Comparison of ENCODE assay signal across 34 cellular contexts in the genomic region with DNA sequence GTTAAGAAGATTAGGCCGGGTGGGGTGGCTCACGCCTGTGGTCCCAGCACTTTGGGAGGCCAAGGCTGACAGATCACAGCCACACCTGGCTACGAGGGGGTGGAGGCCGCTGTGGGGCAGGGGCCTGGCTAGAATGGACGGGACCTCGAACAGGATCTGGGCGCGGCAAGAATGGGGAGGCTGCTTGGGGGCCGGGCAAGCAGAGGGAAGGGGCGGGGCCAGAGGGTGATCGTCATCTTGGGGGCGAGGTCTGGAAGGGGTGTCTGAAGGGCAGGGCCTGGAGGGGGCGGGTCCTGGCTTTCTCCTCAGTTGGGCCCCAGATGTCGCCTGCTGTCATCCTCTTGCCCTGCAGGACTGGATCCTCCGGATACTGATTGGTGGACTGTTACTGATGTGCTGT. TPM values are rescaled to one million over a fixed set of nuclear protein-coding genes. Genes with fewer than 3 reads are reported as not detected.
"Had no signal": no experiment of that assay in that cellular context is flagged by ENCODE, and none has a peak within 500 bp of the region (broad histone marks: within the 10 kb centered on the region; RNA-seq: fewer than 3 reads in every experiment).

No MANE protein-coding gene starts in this region.

- H3K27ac ChIP-seq: epithelial cell of prostate, esophagus squamous epithelium, pancreas, prostate gland, thyroid gland, upper lobe of left lung had no signal

- H3K4me1 Mint-ChIP-seq: activated CD4-positive, alpha-beta memory T cell treated with anti-CD3 and anti-CD28 coated beads, Interleukin-2, amount 10 ng/mL, durations not matched to agents 7 days and 5 days; activated CD4-positive, alpha-beta T cell treated with anti-CD3 and anti-CD28 coated beads, Interleukin-2, amount 10 ng/mL, durations not matched to agents 7 days and 5 days; activated T-helper 17 cell treated with anti-CD3 and anti-CD28 coated beads, Interleukin-2, amount 50 U/mL, for 72 hours; central memory CD8-positive, alpha-beta T cell; naive thymus-derived CD4-positive, alpha-beta T cell had no signal

- H3K4me3 Mint-ChIP-seq: activated CD4-positive, alpha-beta memory T cell treated with anti-CD3 and anti-CD28 coated beads, Interleukin-2, amount 10 ng/mL, durations not matched to agents 7 days and 5 days; activated CD4-positive, alpha-beta T cell treated with anti-CD3 and anti-CD28 coated beads, Interleukin-2, amount 10 ng/mL, durations not matched to agents 7 days and 5 days; activated naive CD8-positive, alpha-beta T cell; activated T-cell treated with anti-CD3 and anti-CD28 coated beads, Interleukin-2, amount 50 U/mL, for 4 hours; activated T-helper 17 cell treated with anti-CD3 and anti-CD28 coated beads, Interleukin-2, amount 50 U/mL, for 72 hours; central memory CD8-positive, alpha-beta T cell; dendritic cell treated with granulocyte-macrophage colony-stimulating factor and Interleukin-4, amounts not matched to agents 40 ng/mL and 50 ng/mL, for 4 days; mesothelial cell of epicardium; stimulated activated naive CD8-positive, alpha-beta T cell treated with anti-CD3 and anti-CD28 coated beads, Interleukin-15, Interleukin-2, amounts not matched to agents 100 ng/mL and 50 ng/mL, for 24 hours; T-helper 1 cell treated with Interleukin-12 subunit alpha and Interleukin-12 subunit beta and Interleukin-4 antibody, amounts not matched to agents 30 μg/mL and 1 μg/mL, for 36 hours had no signal

- H3K4me1 ChIP-seq: esophagus squamous epithelium, pancreas, prostate gland, thyroid gland, upper lobe of left lung had no signal

- H3K4me3 ChIP-seq: esophagus squamous epithelium, pancreas, prostate gland, smooth muscle cell, thyroid gland, upper lobe of left lung had no signal

- H3K36me3 Mint-ChIP-seq: activated naive CD8-positive, alpha-beta T cell had no signal

- H3K9me3 Mint-ChIP-seq: activated T-helper 17 cell treated with anti-CD3 and anti-CD28 coated beads, Interleukin-2, amount 50 U/mL, for 72 hours; dendritic cell treated with granulocyte-macrophage colony-stimulating factor and Interleukin-4, amounts not matched to agents 40 ng/mL and 50 ng/mL, for 4 days had no signal

- H3K9me3 ChIP-seq: esophagus squamous epithelium, pancreas, prostate gland, thyroid gland, upper lobe of left lung had no signal

- H3K27ac Mint-ChIP-seq: activated CD4-positive, alpha-beta memory T cell treated with anti-CD3 and anti-CD28 coated beads, Interleukin-2, amount 10 ng/mL, durations not matched to agents 7 days and 5 days; activated CD4-positive, alpha-beta T cell treated with anti-CD3 and anti-CD28 coated beads, Interleukin-2, amount 10 ng/mL, durations not matched to agents 7 days and 5 days; activated naive CD8-positive, alpha-beta T cell; activated T-helper 17 cell treated with anti-CD3 and anti-CD28 coated beads, Interleukin-2, amount 50 U/mL, for 72 hours; dendritic cell treated with granulocyte-macrophage colony-stimulating factor and Interleukin-4, amounts not matched to agents 40 ng/mL and 50 ng/mL, for 4 days; mesothelial cell of epicardium; naive thymus-derived CD4-positive, alpha-beta T cell; stimulated activated naive CD8-positive, alpha-beta T cell treated with anti-CD3 and anti-CD28 coated beads, Interleukin-15, Interleukin-2, amounts not matched to agents 100 ng/mL and 50 ng/mL, for 24 hours; T-helper 1 cell treated with Interleukin-12 subunit alpha and Interleukin-12 subunit beta and Interleukin-4 antibody, amounts not matched to agents 30 μg/mL and 1 μg/mL, for 36 hours had no signal

- FAIRE-seq: keratinocyte, pancreas, TTC549 had no signal

- H3K27me3 Mint-ChIP-seq: activated CD4-positive, alpha-beta memory T cell treated with anti-CD3 and anti-CD28 coated beads, Interleukin-2, amount 10 ng/mL, durations not matched to agents 7 days and 5 days had no signal

- H3K36me3 ChIP-seq: esophagus squamous epithelium, pancreas, prostate gland, thyroid gland, upper lobe of left lung had no signal

- ATAC-seq: activated T-cell treated with anti-CD3 and anti-CD28 coated beads, Interleukin-2, amount 50 U/mL, for 4 hours; activated T-helper 17 cell treated with anti-CD3 and anti-CD28 coated beads, Interleukin-2, amount 50 U/mL, for 72 hours; left colon; naive thymus-derived CD4-positive, alpha-beta T cell; pancreas had no signal

- H3K4me2 ChIP-seq: smooth muscle cell had no signal

- DNase-seq: activated CD4-positive, alpha-beta memory T cell treated with anti-CD3 and anti-CD28 coated beads, Interleukin-2, amount 10 ng/mL, durations not matched to agents 7 days and 5 days; activated CD4-positive, alpha-beta T cell treated with anti-CD3 and anti-CD28 coated beads for 1 hour; activated CD4-positive, alpha-beta T cell treated with anti-CD3 and anti-CD28 coated beads, Interleukin-2, amount 10 ng/mL, durations not matched to agents 7 days and 5 days; activated naive CD4-positive, alpha-beta T cell; activated T-cell treated with anti-CD3 and anti-CD28 coated beads, Interleukin-2, amount 50 U/mL, for 4 hours; anterior cingulate cortex; esophagus squamous epithelium; foreskin melanocyte; left colon; mammary epithelial cell; naive thymus-derived CD4-positive, alpha-beta T cell; nucleus accumbens; retina; stimulated activated CD4-positive, alpha-beta T cell treated with anti-CD3 and anti-CD28 coated beads, Interleukin-15, amount 100 ng/mL, for 24 hours; stimulated activated CD4-positive, alpha-beta T cell treated with anti-CD3 and anti-CD28 coated beads, Interleukin-2, amount 100 ng/mL, for 24 hours; substantia nigra; SW 1271; T-helper 9 cell; thyroid gland had no signal

- H3K27me3 ChIP-seq: esophagus squamous epithelium, pancreas, thyroid gland, upper lobe of left lung had no signal

RNA-seq across cellular contexts. Expression of gene ENPEP, which starts 57.3 kb away (rescaled TPM):
- total RNA-seq: activated T-cell treated with anti-CD3 and anti-CD28 coated beads, Interleukin-2, amount 50 U/mL, for 4 hours; bronchial epithelial cell; mammary epithelial cell had no signal
- polyA plus RNA-seq: keratinocyte; mammary epithelial cell; naive thymus-derived CD4-positive, alpha-beta T cell had no signal
